Comparison of ENCODE assay signal across 29 cellular contexts in genomic region chr4:27915822-27916221, GRCh38.
"Had no signal": no experiment of that assay in that cellular context is flagged by ENCODE, and none has a peak within 500 bp of the region (broad histone marks: within the 10 kb centered on the region; RNA-seq: fewer than 3 reads in every experiment).

No MANE protein-coding gene starts in this region.

- H3K27me3 Mint-ChIP-seq: naive B cell; naive thymus-derived CD8-positive, alpha-beta T cell; natural killer cell treated with Interleukin-12 subunit alpha and Interleukin-12 subunit beta and Interleukin-15 and Interleukin-18, amount 100 ng/mL, for 72 hours; progenitor cell of endocrine pancreas; stimulated activated memory B cell treated with anti-CD40 and anti-IgM and Interleukin-4, amounts not matched to agents 10 μg/mL and 1 μg/mL and 100 μg/mL, for 72 hours; stimulated activated naive CD8-positive, alpha-beta T cell treated with anti-CD3 and anti-CD28 coated beads, Interleukin-15, amount 100 ng/mL, for 72 hours; type B pancreatic cell had no signal

- H3K27me3 ChIP-seq: ovary, spleen, suprapubic skin, testis, tibial artery, transverse colon, upper lobe of right lung, uterus had no signal

- H3K4me3 Mint-ChIP-seq: naive B cell; naive thymus-derived CD8-positive, alpha-beta T cell; natural killer cell treated with Interleukin-12 subunit alpha and Interleukin-12 subunit beta and Interleukin-15 and Interleukin-18, amount 100 ng/mL, for 72 hours; nephron progenitor cell; stimulated activated memory B cell treated with anti-CD40 and anti-IgM and Interleukin-4, amounts not matched to agents 10 μg/mL and 1 μg/mL and 100 μg/mL, for 72 hours; stimulated activated naive CD8-positive, alpha-beta T cell treated with anti-CD3 and anti-CD28 coated beads, Interleukin-15, amount 100 ng/mL, for 72 hours; type B pancreatic cell had no signal

- H3K9me3 ChIP-seq: ovary, psoas muscle, spleen, suprapubic skin, testis, tibial artery, transverse colon, upper lobe of right lung, uterus had no signal

- H3K36me3 ChIP-seq: ovary, spleen, suprapubic skin, tibial artery, transverse colon, upper lobe of right lung, uterus had no signal

- ATAC-seq: naive thymus-derived CD8-positive, alpha-beta T cell; natural killer cell treated with Interleukin-12 subunit alpha and Interleukin-12 subunit beta and Interleukin-15 and Interleukin-18, amount 100 ng/mL, for 72 hours; psoas muscle; stimulated activated memory B cell treated with anti-CD40 and anti-IgM and Interleukin-4, amounts not matched to agents 10 μg/mL and 1 μg/mL and 100 μg/mL, for 72 hours; stimulated activated naive CD8-positive, alpha-beta T cell treated with anti-CD3 and anti-CD28 coated beads, Interleukin-15, amount 100 ng/mL, for 72 hours; stimulated activated naive CD8-positive, alpha-beta T cell treated with anti-CD3 and anti-CD28 coated beads, Interleukin-15, Interleukin-2, amounts not matched to agents 100 U/mL and 50 U/mL, for 24 hours; upper lobe of right lung had no signal

- H3K9me3 Mint-ChIP-seq: nephron progenitor cell; stimulated activated memory B cell treated with anti-CD40 and anti-IgM and Interleukin-4, amounts not matched to agents 10 μg/mL and 1 μg/mL and 100 μg/mL, for 72 hours; type B pancreatic cell had no signal

- H3K4me3 ChIP-seq: ovary, psoas muscle, skin epidermis, smooth muscle cell, spleen, suprapubic skin, testis, tibial artery, transverse colon, upper lobe of right lung, uterus had no signal

- DNase-seq: naive B cell; naive thymus-derived CD8-positive, alpha-beta T cell; nephron progenitor cell; occipital lobe; ovary; posterior cingulate gyrus; psoas muscle; right cardiac atrium; spleen; stimulated activated CD4-positive, alpha-beta T cell treated with anti-CD3 and anti-CD28 coated beads, Interleukin-12 subunit alpha, Interleukin-12 subunit beta, amount 100 ng/mL, for 4 hours; stimulated activated CD4-positive, alpha-beta T cell treated with anti-CD3 and anti-CD28 coated beads, Interleukin-1b, Interleukin-23, amount 100 ng/mL, for 48 hours; stimulated activated CD4-positive, alpha-beta T cell treated with anti-CD3 and anti-CD28 coated beads, Interleukin-4, amount 100 ng/mL, for 24 hours; stimulated activated naive CD4-positive, alpha-beta T cell; stimulated activated naive CD8-positive, alpha-beta T cell treated with anti-CD3 and anti-CD28 coated beads, Interleukin-15, amount 100 ng/mL, for 72 hours; stimulated activated naive CD8-positive, alpha-beta T cell treated with anti-CD3 and anti-CD28 coated beads, Interleukin-15, Interleukin-2, amounts not matched to agents 100 U/mL and 50 U/mL, for 24 hours; substantia nigra; testis; tibial artery; transverse colon; upper lobe of right lung; uterus had no signal

- H3K79me2 ChIP-seq: parathyroid adenoma had no signal

- H2AFZ ChIP-seq: parathyroid adenoma had no signal

- H3K27ac Mint-ChIP-seq: naive B cell; naive thymus-derived CD8-positive, alpha-beta T cell; natural killer cell treated with Interleukin-12 subunit alpha and Interleukin-12 subunit beta and Interleukin-15 and Interleukin-18, amount 100 ng/mL, for 72 hours; nephron progenitor cell; progenitor cell of endocrine pancreas; stimulated activated memory B cell treated with anti-CD40 and anti-IgM and Interleukin-4, amounts not matched to agents 10 μg/mL and 1 μg/mL and 100 μg/mL, for 72 hours; stimulated activated naive CD8-positive, alpha-beta T cell treated with anti-CD3 and anti-CD28 coated beads, Interleukin-15, amount 100 ng/mL, for 72 hours; type B pancreatic cell had no signal

- H3K27ac ChIP-seq: ovary, parathyroid adenoma, psoas muscle, skin epidermis, spleen, suprapubic skin, testis, tibial artery, transverse colon, upper lobe of right lung, uterus had no signal

- H3K36me3 Mint-ChIP-seq: naive B cell; naive thymus-derived CD8-positive, alpha-beta T cell; natural killer cell treated with Interleukin-12 subunit alpha and Interleukin-12 subunit beta and Interleukin-15 and Interleukin-18, amount 100 ng/mL, for 72 hours; stimulated activated memory B cell treated with anti-CD40 and anti-IgM and Interleukin-4, amounts not matched to agents 10 μg/mL and 1 μg/mL and 100 μg/mL, for 72 hours; type B pancreatic cell had no signal

- H3K4me1 Mint-ChIP-seq: naive B cell; naive thymus-derived CD8-positive, alpha-beta T cell; stimulated activated memory B cell treated with anti-CD40 and anti-IgM and Interleukin-4, amounts not matched to agents 10 μg/mL and 1 μg/mL and 100 μg/mL, for 72 hours; stimulated activated naive CD8-positive, alpha-beta T cell treated with anti-CD3 and anti-CD28 coated beads, Interleukin-15, amount 100 ng/mL, for 72 hours had no signal

- H3K9ac ChIP-seq: parathyroid adenoma had no signal

- H3K4me2 ChIP-seq: smooth muscle cell had no signal

- H3K4me1 ChIP-seq: parathyroid adenoma, psoas muscle, spleen, suprapubic skin, testis, tibial artery, transverse colon, upper lobe of right lung, uterus had no signal
